ENCODE assay signal across 21 cellular contexts in genomic region chr13:40141859-40142555, GRCh38.
A peak's percentile ranks its signal among the peaks of the same experiment; 100 is the strongest.
DNase-seq lines count a peak whose midpoint lies in the region; FAIRE-seq and TF ChIP-seq lines count a peak whose summit lies in the region.
"Had no signal": no experiment of that assay in that cellular context is flagged by ENCODE, and none has a peak within 500 bp of the region (broad histone marks: within the 10 kb centered on the region; RNA-seq: fewer than 3 reads in every experiment).

No MANE protein-coding gene starts in this region.

- H3K27ac ChIP-seq in tibial nerve (no peak overlapping the region), neural progenitor cell (no peak overlapping the region)

- H3K27ac Mint-ChIP-seq in neural progenitor cell: no peak overlapping the region
- H3K27ac Mint-ChIP-seq: GM23338, H9, HFFc6, IgD-negative memory B cell had no signal

- H3K4me3 ChIP-seq in tibial nerve (no peak overlapping the region), neural progenitor cell (no peak overlapping the region)
- H3K4me3 ChIP-seq: GM23338 had no signal

- no peak overlapping the region for H2AFZ ChIP-seq in neural progenitor cell (replicated peaks)
- H2AFZ ChIP-seq: GM23338 had no signal

- no peak overlapping the region for H3K4me2 ChIP-seq in neural progenitor cell
- H3K4me2 ChIP-seq: GM23338 had no signal

- H3K79me2 ChIP-seq in neural progenitor cell (ENCODE audit: low read depth): no peaks in the 10 kb centered on the region

- H3K4me3 Mint-ChIP-seq in neural progenitor cell: no peak overlapping the region
- H3K4me3 Mint-ChIP-seq: CD8-positive, alpha-beta memory T cell; GM23338; H9; HFFc6 had no signal

- no peaks in the 10 kb centered on the region for H3K9me3 ChIP-seq in tibial nerve
- no peaks in the 10 kb centered on the region for H3K9me3 ChIP-seq in neural progenitor cell (ENCODE audit: low read depth)

- no peaks in the 10 kb centered on the region for H3F3A ChIP-seq in neural progenitor cell (ENCODE audit: low read depth)

- TF ChIP-seq POLR2A in tibial nerve (IDR thresholded peaks at IDR 0.05) (no peak), GM12892 (IDR thresholded peaks at IDR 0.05; ENCODE audit: low read depth, low read length) (no peak)

- TF ChIP-seq EP300 in tibial nerve (IDR thresholded peaks at IDR 0.05): no peak

- no peaks in the 10 kb centered on the region for H3K36me3 Mint-ChIP-seq in neural progenitor cell

- no peak for TF ChIP-seq CTCF in tibial nerve (IDR thresholded peaks at IDR 0.05)
- no peak for TF ChIP-seq CTCF in neural progenitor cell (IDR thresholded peaks at IDR 0.05)

- DNase-seq in DMS79 (lab: John Stamatoyannopoulos, UW) (peak; percentile 4), M059J (ENCODE audit: low read depth) (peak; percentile 18), amniotic epithelial cell (ENCODE audit: low read depth) (peak; percentile 61), left kidney (ENCODE audit: low read depth, low spot score) (peak; percentile 30), tibial nerve (ENCODE audit: low spot score in 2 of 2) (no peak), neural progenitor cell (ENCODE audit: low spot score) (no peak), GM12892 (ENCODE audit: insufficient read length) (no peak)
- DNase-seq: C1 segment of cervical spinal cord; Calu3; CD8-positive, alpha-beta memory T cell; DMS153; H9; HFFc6; NCI-H1105 treated with DMSO at 0.1 percent for 48 hours; NCI-H146; NCI-H2029; NCI-H446; NCI-H524 treated with DMSO at 0.1 percent for 48 hours; NCI-H774 had no signal

- H4K20me1 ChIP-seq in neural progenitor cell (ENCODE audit: low read depth): no peaks in the 10 kb centered on the region

- H3K27me3 ChIP-seq in tibial nerve: no peaks in the 10 kb centered on the region
- H3K27me3 ChIP-seq in neural progenitor cell: no peaks in the 10 kb centered on the region

- H3K27me3 Mint-ChIP-seq in neural progenitor cell (ENCODE audit: insufficient read depth, low read depth): peaks cover 3% of the 10 kb centered on the region

- H3K9ac ChIP-seq in neural progenitor cell: no peak overlapping the region

- H3K4me1 ChIP-seq in tibial nerve (peaks cover 0 to 3% (median 0%) of the 10 kb centered on the region in 4 donors), neural progenitor cell (no peaks in the 10 kb centered on the region)

- no peaks in the 10 kb centered on the region for H3K4me1 Mint-ChIP-seq in neural progenitor cell

- H3K9me3 Mint-ChIP-seq in neural progenitor cell: no peaks in the 10 kb centered on the region
- H3K9me3 Mint-ChIP-seq: GM23338, H9 had no signal

- FAIRE-seq in GM12892 (lab: Jason Lieb, UNC): no peak

- WGBS in tibial nerve, 2 donors: 74% methylated on average over 11 of the region's 11 CpGs

- no peaks in the 10 kb centered on the region for H3K36me3 ChIP-seq in tibial nerve
- H3K36me3 ChIP-seq in neural progenitor cell: no peaks in the 10 kb centered on the region

Comparison
In these comparisons a context has a peak if more than half of its experiments do, and no peak if none do; other contexts are left out.
1. DNase-seq: peak in DMS79 (single experiment), M059J (single experiment), amniotic epithelial cell (single experiment) and left kidney (single experiment); none in tibial nerve (0 of 2), neural progenitor cell (single experiment) and GM12892 (single experiment).